Comparison of ENCODE assay signal across 18 cellular contexts in the genomic region with DNA sequence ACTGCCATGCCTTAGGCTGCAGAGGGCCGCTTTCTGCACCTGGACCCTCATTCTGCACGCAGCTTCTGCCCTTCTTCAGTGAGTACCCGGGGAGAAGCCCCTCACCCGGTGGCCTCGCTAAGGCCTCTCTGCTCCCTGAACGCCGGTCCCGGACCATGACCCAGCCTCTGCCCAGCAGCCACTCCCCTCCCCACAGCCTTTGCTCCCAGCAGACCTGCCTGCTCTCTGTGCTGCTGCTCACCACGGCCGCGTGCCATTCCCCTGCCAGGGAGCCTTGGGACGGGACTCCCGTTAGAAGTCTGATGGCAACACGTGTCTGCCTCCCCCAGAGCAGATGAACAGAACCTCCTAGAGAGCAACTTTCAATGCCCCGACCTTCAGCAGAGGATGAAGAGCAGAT.
DNase-seq lines count a peak whose midpoint lies in the region; ATAC-seq, FAIRE-seq and TF ChIP-seq lines count a peak whose summit lies in the region.
"Had no signal": no experiment of that assay in that cellular context is flagged by ENCODE, and none has a peak within 500 bp of the region (broad histone marks: within the 10 kb centered on the region; RNA-seq: fewer than 3 reads in every experiment).

No MANE protein-coding gene starts in this region.

- POLR2A ChIA-PET in HepG2 (lab: Yijun Ruan, JAX): interaction anchor here (1.0 kb wide), 1 partner anchor 341 kb away, joined by 3 read pairs; the partner anchor contains the start of gene HDAC4

- no peaks in the 10 kb centered on the region for H4K20me1 ChIP-seq in DND-41 (ENCODE audit: insufficient read depth, low read length)
- H4K20me1 ChIP-seq in HepG2 (ENCODE audit: insufficient read depth, low read length): no peaks in the 10 kb centered on the region

- CTCF ChIA-PET in HepG2 (lab: Yijun Ruan, JAX; ENCODE audit: low intra/inter-chr PET ratio, low total read pairs): no interaction called here

- TF ChIP-seq CTCF in DND-41 (IDR thresholded peaks at IDR 0.05; ENCODE audit: borderline replicate concordance, extremely low read depth, low read length, poor library complexity, severe bottlenecking) (no peak), chondrocyte (IDR thresholded peaks at IDR 0.05) (no peak), HepG2 (CRISPR knock-in tag; IDR thresholded peaks at IDR 0.05) (no peak), GM13977 (IDR thresholded peaks at IDR 0.05; ENCODE audit: extremely low read depth, insufficient read depth, missing control alignments) (no peak)

- DNase-seq in DND-41: no peak
- peak; percentile 88 for DNase-seq in chondrocyte (ENCODE audit: low spot score)
- DNase-seq in HepG2 (ENCODE audit: low spot score): no peak
- no peak for DNase-seq in GM13977 (ENCODE audit: low spot score)
- DNase-seq: C1 segment of cervical spinal cord; Caco-2; CD4-positive, alpha-beta memory T cell; DMS153; EL; GDM1; GM23248; H7; HCEC 1CT had no signal

- H3K79me2 ChIP-seq in DND-41 (ENCODE audit: insufficient read depth, low read length): no peaks in the 10 kb centered on the region
- no peaks in the 10 kb centered on the region for H3K79me2 ChIP-seq in HepG2 (ENCODE audit: insufficient read depth, low read length)

- H3K4me1 Mint-ChIP-seq in chondrocyte (ENCODE audit: low read depth): no peaks in the 10 kb centered on the region
- no peaks in the 10 kb centered on the region for H3K4me1 Mint-ChIP-seq in stimulated activated memory B cell treated with anti-CD40 and anti-IgM and Interleukin-4, amounts not matched to agents 10 μg/mL and 1 μg/mL and 100 μg/mL, for 72 hours

- H3K4me1 ChIP-seq in DND-41 (ENCODE audit: insufficient read depth, low read length) (no peaks in the 10 kb centered on the region), HepG2 (ENCODE audit: insufficient read depth, low read length) (no peaks in the 10 kb centered on the region)
- H3K4me1 ChIP-seq: Caco-2 had no signal

- H3K27me3 ChIP-seq in DND-41 (ENCODE audit: insufficient read depth, low read length, poor library complexity): no peaks in the 10 kb centered on the region
- H3K27me3 ChIP-seq in HepG2 (ENCODE audit: control insufficient read depth in 1 of 2, insufficient read depth in 2 of 2, low read length in 2 of 2): peaks cover 13 to 76% of the 10 kb centered on the region in 2 experiments

- no peaks in the 10 kb centered on the region for H3K36me3 ChIP-seq in DND-41 (ENCODE audit: insufficient read depth, low read length)
- H3K36me3 ChIP-seq in HepG2 (replicated peaks in 1 of 2; ENCODE audit: control insufficient read depth in 1 of 2, insufficient read depth in 2 of 2, low read length in 2 of 2): no peaks in the 10 kb centered on the region

- no peaks in the 10 kb centered on the region for H3K9me3 Mint-ChIP-seq in chondrocyte (ENCODE audit: low read depth)
- H3K9me3 Mint-ChIP-seq in stimulated activated memory B cell treated with anti-CD40 and anti-IgM and Interleukin-4, amounts not matched to agents 10 μg/mL and 1 μg/mL and 100 μg/mL, for 72 hours: no peaks in the 10 kb centered on the region
- H3K9me3 Mint-ChIP-seq: CD4-positive, alpha-beta memory T cell had no signal

- H2AFZ ChIP-seq in DND-41 (ENCODE audit: low read depth, low read length): no peak overlapping the region
- H2AFZ ChIP-seq in HepG2 (ENCODE audit: low read length): no peak overlapping the region
- H2AFZ ChIP-seq: GM23248 had no signal

- H3K36me3 Mint-ChIP-seq in chondrocyte (ENCODE audit: low read depth): no peaks in the 10 kb centered on the region
- no peaks in the 10 kb centered on the region for H3K36me3 Mint-ChIP-seq in stimulated activated memory B cell treated with anti-CD40 and anti-IgM and Interleukin-4, amounts not matched to agents 10 μg/mL and 1 μg/mL and 100 μg/mL, for 72 hours
- H3K36me3 Mint-ChIP-seq: CD4-positive, alpha-beta memory T cell had no signal

- ATAC-seq in DND-41 (ENCODE audit: insufficient read depth, low read depth) (0 out of 3 replicates have a peak, but pooled peaks have one; percentile 29), HepG2 (peak; percentile 68), GM18517 (IDR thresholded peaks at IDR 0.05; ENCODE audit: unreplicated experiment) (no peak)
- ATAC-seq in stimulated activated memory B cell treated with anti-CD40 and anti-IgM and Interleukin-4, amounts not matched to agents 10 μg/mL and 1 μg/mL and 100 μg/mL, for 72 hours: peak; percentile 13

- FAIRE-seq in HepG2 (lab: Jason Lieb, UNC): no peak
- FAIRE-seq: GM12891, GM19239, H1 had no signal

- H3K27ac Mint-ChIP-seq in chondrocyte (ENCODE audit: unreplicated experiment): no peak overlapping the region
- H3K27ac Mint-ChIP-seq in stimulated activated memory B cell treated with anti-CD40 and anti-IgM and Interleukin-4, amounts not matched to agents 10 μg/mL and 1 μg/mL and 100 μg/mL, for 72 hours: no peak overlapping the region

- no peaks in the 10 kb centered on the region for H3K9me3 ChIP-seq in DND-41 (ENCODE audit: insufficient read depth, low read length, severe bottlenecking)
- no peaks in the 10 kb centered on the region for H3K9me3 ChIP-seq in HepG2 (ENCODE audit: low read length)
- H3K9me3 ChIP-seq: Caco-2 had no signal

- no peak overlapping the region for H3K4me3 ChIP-seq in DND-41 (ENCODE audit: low read depth in 1 of 2, low read length in 2 of 2)
- no peak overlapping the region for H3K4me3 ChIP-seq in HepG2 (replicated peaks in 1 of 3; ENCODE audit: insufficient read depth in 1 of 3, low read depth in 2 of 3, low read length in 3 of 3)
- H3K4me3 ChIP-seq: GM23248 had no signal

- H3K9ac ChIP-seq in DND-41 (ENCODE audit: low read depth, low read length): no peak overlapping the region
- H3K9ac ChIP-seq in HepG2 (ENCODE audit: insufficient read depth, low read depth, low read length): no peak overlapping the region
- H3K9ac ChIP-seq: GM23248 had no signal

- no TSS peak for BruUV-seq in HepG2 (replicated peaks; lab: Mats Ljungman, UMichigan)

- WGBS in HepG2 (ENCODE audit: low lambda C conversion rate): 2% methylated on average over 8 of the region's 15 CpGs

- TF ChIP-seq RAD21 in HepG2 (CRISPR knock-in tag; IDR thresholded peaks at IDR 0.05): no peak

- in situ Hi-C loops in HepG2 (cut with HindIII; ENCODE audit: extremely low pct_ligation_motif_present, low pct_unique_long_range_greater_than_20kb): no loop called here
- in situ Hi-C loops in GM13977 (cut with MboI; ENCODE audit: low pct_unique_long_range_greater_than_20kb, low sequenced_read_pairs, unreplicated experiment): no loop called here

- H3K27ac ChIP-seq in DND-41 (ENCODE audit: low read length) (no peak overlapping the region), HepG2 (ENCODE audit: extremely low read length, insufficient read depth, low read length) (no peak overlapping the region)
- H3K27ac ChIP-seq: GM23248 had no signal

- no peak for TF ChIP-seq POLR2A in HepG2 (IDR thresholded peaks at IDR 0.05; ENCODE audit: insufficient read depth in 1 of 2, low read depth in 2 of 2, low read length in 2 of 2)

- intact Hi-C loops in HepG2 (cut with micrococcal nuclease; ENCODE audit: unreplicated experiment): no loop called here

- H3K4me3 Mint-ChIP-seq in chondrocyte (ENCODE audit: unreplicated experiment): no peak overlapping the region
- no peak overlapping the region for H3K4me3 Mint-ChIP-seq in stimulated activated memory B cell treated with anti-CD40 and anti-IgM and Interleukin-4, amounts not matched to agents 10 μg/mL and 1 μg/mL and 100 μg/mL, for 72 hours
- H3K4me3 Mint-ChIP-seq: CD4-positive, alpha-beta memory T cell had no signal

- H3K27me3 Mint-ChIP-seq in chondrocyte (ENCODE audit: low read depth): peaks cover 26% of the 10 kb centered on the region
- no peaks in the 10 kb centered on the region for H3K27me3 Mint-ChIP-seq in stimulated activated memory B cell treated with anti-CD40 and anti-IgM and Interleukin-4, amounts not matched to agents 10 μg/mL and 1 μg/mL and 100 μg/mL, for 72 hours
- H3K27me3 Mint-ChIP-seq: CD4-positive, alpha-beta memory T cell had no signal

- no peak for TF ChIP-seq EP300 in HepG2 (IDR thresholded peaks at IDR 0.05; ENCODE audit: low read depth in 2 of 2, low read length in 2 of 2)
- no peak for TF ChIP-seq EP300 in HepG2 (CRISPR knock-in tag; IDR thresholded peaks at IDR 0.05; ENCODE audit: borderline replicate concordance)

- no peak overlapping the region for H3K4me2 ChIP-seq in DND-41 (ENCODE audit: insufficient read depth, low read length)
- H3K4me2 ChIP-seq in HepG2 (ENCODE audit: low read depth, low read length): no peak overlapping the region

TF ChIP-seq in HepG2, 621 proteins besides CTCF, POLR2A, EP300 and RAD21:
- TF ChIP-seq, protein P1, sequence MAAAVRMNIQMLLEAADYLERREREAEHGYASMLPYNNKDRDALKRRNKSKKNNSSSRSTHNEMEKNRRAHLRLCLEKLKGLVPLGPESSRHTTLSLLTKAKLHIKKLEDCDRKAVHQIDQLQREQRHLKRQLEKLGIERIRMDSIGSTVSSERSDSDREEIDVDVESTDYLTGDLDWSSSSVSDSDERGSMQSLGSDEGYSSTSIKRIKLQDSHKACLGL (CRISPR knock-in tag; IDR thresholded peaks at IDR 0.05): no peak
- 0 out of 2 replicates have a peak, but pooled peaks have one; percentile 16 for TF ChIP-seq ZNF687 (CRISPR knock-in tag; IDR thresholded peaks at IDR 0.05)
